In genomic region chr5:148107608-148108007, GRCh38 we compare ENCODE assay signal across 14 cellular contexts. TPM values are rescaled to one million over a fixed set of nuclear protein-coding genes. Genes with fewer than 3 reads are reported as not detected.
DNase-seq lines count a peak whose midpoint lies in the region; ATAC-seq lines count a peak whose summit lies in the region.
"Had no signal": no experiment of that assay in that cellular context is flagged by ENCODE, and none has a peak within 500 bp of the region (broad histone marks: within the 10 kb centered on the region; RNA-seq: fewer than 3 reads in every experiment).

No MANE protein-coding gene starts in this region.

- ATAC-seq in GM21619 (IDR thresholded peaks at IDR 0.05; ENCODE audit: unreplicated experiment) = no peak
- ATAC-seq: activated CD8-positive, alpha-beta T cell treated with anti-CD3 and anti-CD28 coated beads, Interleukin-2, amount 10 ng/mL, durations not matched to agents 7 days and 5 days; activated T-helper 17 cell treated with anti-CD3 and anti-CD28 coated beads, Interleukin-2, amount 50 U/mL, for 72 hours; naive thymus-derived CD8-positive, alpha-beta T cell had no signal

- in situ Hi-C loops in SK-MEL-5 (cut with HindIII; ENCODE audit: low pct_unique_long_range_greater_than_20kb, low sequenced_read_pairs) = no loop called here

- peak; percentile 69 for DNase-seq in DMS53 (lab: John Stamatoyannopoulos, UW)
- DNase-seq in M059J (ENCODE audit: low read depth) = peak; percentile 5
- peak; percentile 33 for DNase-seq in SK-MEL-5 (ENCODE audit: low read depth, low spot score)
- peak; percentile 16 for DNase-seq in iPS-NIHi7 (ENCODE audit: extremely low spot score)
- no peak for DNase-seq in DMS 273 treated with DMSO at 0.1 percent for 48 hours (lab: John Stamatoyannopoulos, UW)
- DNase-seq in AG08395 (ENCODE audit: low spot score) = no peak
- DNase-seq in islet precursor cell = no peak
- DNase-seq: activated CD8-positive, alpha-beta T cell treated with anti-CD3 and anti-CD28 coated beads, Interleukin-2, amount 10 ng/mL, durations not matched to agents 7 days and 5 days; adrenal gland; kidney glomerular epithelial cell; naive thymus-derived CD8-positive, alpha-beta T cell; NCI-H1930 had no signal

RNA-seq across cellular contexts. Expression of gene SPINK5, which starts 43.8 kb away (rescaled TPM):
- not detected in 2 replicates for total RNA-seq in M059J (2014; rRNA removed; shearing (Covaris generic))
- total RNA-seq in SK-MEL-5 (2014; rRNA removed; shearing (Covaris generic)) = 0.13 and 0.45 TPM in 2 replicates
- polyA plus RNA-seq in SK-MEL-5 (2015; cell fraction: cytosol; rRNA removed) = 0.02 and 0.06 TPM in 2 replicates
- polyA plus RNA-seq in SK-MEL-5 (2015; cell fraction: nucleus; rRNA removed) = 3.0 and 3.1 TPM in 2 replicates
- total RNA-seq: activated CD8-positive, alpha-beta T cell treated with anti-CD3 and anti-CD28 coated beads, Interleukin-2, amount 10 ng/mL, durations not matched to agents 7 days and 5 days; activated T-helper 17 cell treated with anti-CD3 and anti-CD28 coated beads, Interleukin-2, amount 50 U/mL, for 72 hours; naive thymus-derived CD8-positive, alpha-beta T cell had no signal
- polyA plus RNA-seq: naive thymus-derived CD8-positive, alpha-beta T cell had no signal

Comparison
In these comparisons a context has a peak if more than half of its experiments do, and no peak if none do; other contexts are left out.
1. DNase-seq: peak in DMS53 (single experiment), M059J (single experiment), SK-MEL-5 (single experiment) and iPS-NIHi7 (single experiment); none in DMS 273 treated with DMSO at 0.1 percent for 48 hours (single experiment), AG08395 (single experiment) and islet precursor cell (single experiment).